14 cellular contexts compared by ENCODE assay signal in the genomic region with DNA sequence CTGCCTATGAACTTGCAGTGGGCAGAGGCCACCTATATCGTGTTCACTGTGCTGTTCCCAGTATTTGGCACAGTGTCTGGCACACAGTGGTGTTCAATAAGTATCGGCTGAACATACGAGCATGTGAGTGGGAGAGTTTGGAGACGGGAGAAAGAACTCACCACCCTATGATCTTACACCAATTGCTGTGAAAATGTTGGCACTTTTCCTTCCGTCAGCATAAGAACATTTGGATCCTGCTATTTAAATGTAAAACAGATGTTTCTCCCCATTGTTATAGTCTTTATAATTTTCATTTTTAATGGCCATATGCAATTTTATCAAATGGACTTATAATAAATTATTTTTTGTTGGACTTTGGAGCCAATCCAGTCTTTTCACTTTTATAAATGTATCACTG.
"Had no signal": no experiment of that assay in that cellular context is flagged by ENCODE, and none has a peak within 500 bp of the region (broad histone marks: within the 10 kb centered on the region; RNA-seq: fewer than 3 reads in every experiment).

No MANE protein-coding gene starts in this region.

- H3K4me1 ChIP-seq: esophagus squamous epithelium, right lobe of liver, upper lobe of right lung, vagina had no signal

- DNase-seq: esophagus squamous epithelium; foreskin melanocyte; heart left ventricle; hippocampal formation; mucosa of descending colon; naive thymus-derived CD8-positive, alpha-beta T cell; psoas muscle; retina; right lobe of liver; stimulated activated CD4-positive, alpha-beta T cell treated with anti-CD3 and anti-CD28 coated beads, Interleukin-4, amount 100 ng/mL, for 24 hours; tibial artery; upper lobe of right lung had no signal

- H3K9me3 ChIP-seq: esophagus squamous epithelium, heart left ventricle, mucosa of descending colon, neutrophil, psoas muscle, right lobe of liver, tibial artery, upper lobe of right lung, vagina had no signal

- H3K4me3 ChIP-seq: esophagus squamous epithelium, heart left ventricle, mucosa of descending colon, psoas muscle, right lobe of liver, tibial artery, upper lobe of right lung, vagina had no signal

- H3K27ac ChIP-seq: esophagus squamous epithelium, heart left ventricle, neutrophil, psoas muscle, right lobe of liver, tibial artery, upper lobe of right lung, vagina had no signal

- H3K27me3 ChIP-seq: esophagus squamous epithelium, heart left ventricle, neutrophil, right lobe of liver, tibial artery, upper lobe of right lung, vagina had no signal

- H3K36me3 ChIP-seq: esophagus squamous epithelium, heart left ventricle, neutrophil, right lobe of liver, tibial artery, upper lobe of right lung, vagina had no signal
